ENCODE assay signal across 8 cellular contexts in the genomic region with DNA sequence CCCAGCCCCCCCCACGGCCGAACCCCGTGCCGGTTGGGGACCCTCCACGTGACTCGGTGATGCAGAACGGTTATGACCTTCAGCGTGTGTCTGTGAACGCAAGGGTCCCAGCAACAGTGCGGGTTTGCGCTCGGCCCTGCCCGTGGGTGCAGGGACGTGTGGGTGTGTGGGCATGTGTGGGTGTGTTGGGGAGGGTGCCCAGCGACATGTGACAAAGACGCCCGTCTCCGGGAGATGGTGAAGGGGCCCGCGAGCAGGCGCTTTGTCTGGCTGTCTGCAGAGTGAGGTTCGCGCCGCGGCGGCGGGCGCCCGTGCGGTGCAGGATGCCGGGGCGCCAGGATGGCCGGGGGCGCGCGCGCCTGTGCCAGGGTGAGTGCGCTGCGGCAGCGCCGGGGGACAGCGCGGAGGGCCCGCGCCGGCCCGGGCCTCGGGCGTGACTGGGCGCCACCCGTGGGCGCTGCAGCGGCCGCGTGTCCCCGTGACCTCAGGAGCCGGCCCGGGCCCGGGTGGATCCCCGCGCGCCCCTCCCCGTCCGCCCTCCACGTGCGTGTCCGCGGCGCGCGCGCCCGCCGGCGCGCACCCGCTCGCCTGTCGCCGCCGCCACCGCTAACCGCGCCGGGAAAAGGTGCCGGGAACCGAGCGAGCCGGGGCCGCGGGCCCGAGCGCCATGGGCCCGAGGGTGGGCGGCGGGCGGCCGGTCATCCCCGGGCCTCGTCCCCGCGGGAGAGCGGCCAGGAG. TPM values are rescaled to one million over a fixed set of nuclear protein-coding genes. Genes with fewer than 3 reads are reported as not detected.
DNase-seq lines count a peak whose midpoint lies in the region; ATAC-seq, FAIRE-seq and TF ChIP-seq lines count a peak whose summit lies in the region.

Gene LRFN4, plus strand, starts transcription at position 569 of the 738 bp plus-strand sequence. CDS start 681 bp downstream, outside the sequence.

- H3K27me3 Mint-ChIP-seq in glutamatergic neuron (ENCODE audit: unreplicated experiment), result peaks cover 19% of the 10 kb centered on the region

- H3K4me3 Mint-ChIP-seq in glutamatergic neuron (ENCODE audit: unreplicated experiment), result peak within 1 kb of the TSS; percentile 90

- H3K27ac Mint-ChIP-seq in glutamatergic neuron (ENCODE audit: unreplicated experiment), result peak within 1 kb of the TSS; percentile 95

- ATAC-seq in HG02623 (IDR thresholded peaks at IDR 0.05; ENCODE audit: unreplicated experiment), result peak; percentile 24

- peaks cover 20% of the 10 kb centered on the region for H3K9me3 Mint-ChIP-seq in glutamatergic neuron (ENCODE audit: unreplicated experiment)

- peak; percentile 34 to 53 for DNase-seq in stimulated activated CD4-positive, alpha-beta T cell treated with anti-CD3 and anti-CD28 coated beads, Interleukin-1b, Interleukin-23, amount 100 ng/mL, for 4 hours (ENCODE audit: low read depth in 2 of 2)
- DNase-seq in stimulated activated CD4-positive, alpha-beta T cell treated with anti-CD3 and anti-CD28 coated beads, Interleukin-4, amount 100 ng/mL, for 1 hour, result no peak
- peak; percentile 62 for DNase-seq in NCI-H2227 treated with DMSO at 0.1 percent for 48 hours (lab: John Stamatoyannopoulos, UW)
- DNase-seq in activated gamma-delta T cell treated with Interleukin-2 at 50 U/mL for 16 hours, result peak; percentile 46
- peak; percentile 65 for DNase-seq in glutamatergic neuron
- peak in 37 of 56 donors; percentile 33 to 95 (median 69) for DNase-seq in nucleus accumbens (lab: John Stamatoyannopoulos, UW)
- no peak for DNase-seq in RCC 7860 (ENCODE audit: low spot score)

- TF ChIP-seq CTCF in glutamatergic neuron (IDR thresholded peaks at IDR 0.05; ENCODE audit: partially characterized antibody, unreplicated experiment), result no peak

- no peak for FAIRE-seq in RCC 7860 (lab: Jason Lieb, UNC)

- H3K4me1 Mint-ChIP-seq in glutamatergic neuron (ENCODE audit: low read depth, unreplicated experiment), result peaks cover 5% of the 10 kb centered on the region

- no peaks in the 10 kb centered on the region for H3K36me3 Mint-ChIP-seq in glutamatergic neuron (ENCODE audit: unreplicated experiment)

RNA-seq across cellular contexts. Expression of gene LRFN4, which starts in this region (rescaled TPM):
- total RNA-seq in glutamatergic neuron (ENCODE audit: unreplicated experiment), result 67.1 TPM

Comparison
In these comparisons a context has a peak if more than half of its experiments do, and no peak if none do; other contexts are left out.
1. DNase-seq: peak in stimulated activated CD4-positive, alpha-beta T cell treated with anti-CD3 and anti-CD28 coated beads, Interleukin-1b, Interleukin-23, amount 100 ng/mL, for 4 hours (2 of 2), NCI-H2227 treated with DMSO at 0.1 percent for 48 hours (single experiment), activated gamma-delta T cell treated with Interleukin-2 at 50 U/mL for 16 hours (single experiment), glutamatergic neuron (single experiment) and nucleus accumbens (37 of 56); none in stimulated activated CD4-positive, alpha-beta T cell treated with anti-CD3 and anti-CD28 coated beads, Interleukin-4, amount 100 ng/mL, for 1 hour (single experiment) and RCC 7860 (single experiment).